8 cellular contexts compared by ENCODE assay signal in genomic region chr2:127324635-127325034, GRCh38. TPM values are rescaled to one million over a fixed set of nuclear protein-coding genes. Genes with fewer than 3 reads are reported as not detected.
DNase-seq lines count a peak whose midpoint lies in the region; ATAC-seq, FAIRE-seq and TF ChIP-seq lines count a peak whose summit lies in the region.

No MANE protein-coding gene starts in this region.

- no peaks in the 10 kb centered on the region for H3K4me1 Mint-ChIP-seq in endothelial cell (ENCODE audit: unreplicated experiment)

- H2AFZ ChIP-seq in OCI-LY7 (ENCODE audit: low read length) (no peak overlapping the region), parathyroid adenoma (no peak overlapping the region)

- DNase-seq in A549 (ENCODE audit: low read depth in 1 of 2, low spot score in 1 of 2) (peak; percentile 25 to 63), OCI-LY7 (ENCODE audit: low spot score) (peak; percentile 55), endothelial cell (ENCODE audit: low spot score) (no peak)

- peaks cover 10% of the 10 kb centered on the region for H3K36me3 Mint-ChIP-seq in endothelial cell (ENCODE audit: low read depth, unreplicated experiment)

- no peak overlapping the region for H3K4me3 Mint-ChIP-seq in endothelial cell (ENCODE audit: unreplicated experiment)

- H3K4me1 ChIP-seq in A549, result peaks cover 12% of the 10 kb centered on the region; the same call in 2 of the 3 replicates
- no peaks in the 10 kb centered on the region for H3K4me1 ChIP-seq in OCI-LY7 (ENCODE audit: insufficient read depth, low read length, poor library complexity, severe bottlenecking)
- no peaks in the 10 kb centered on the region for H3K4me1 ChIP-seq in parathyroid adenoma

- H3K27me3 ChIP-seq in parathyroid adenoma (ENCODE audit: control insufficient read depth, insufficient read depth, low read length), result no peaks in the 10 kb centered on the region

- intact Hi-C loops in OCI-LY7 (cut with micrococcal nuclease; ENCODE audit: unreplicated experiment), result loop anchor here (1.0 to 2.0 kb wide), 2 partner anchors 129 to 154 kb away; no protein-coding TSS in a partner anchor

- H3K79me2 ChIP-seq in OCI-LY7 (ENCODE audit: insufficient read depth, low read depth, low read length), result no peaks in the 10 kb centered on the region
- H3K79me2 ChIP-seq in parathyroid adenoma, result no peaks in the 10 kb centered on the region

- CTCF ChIA-PET in A549 (lab: Yijun Ruan, JAX) (interaction anchor here (0.6 to 2.9 kb wide), 40 partner anchors 9 to 350 kb away, joined by 3 to 40 read pairs (median 4); partner anchors contain the start of genes ERCC3 and LIMS2), OCI-LY7 (lab: Charles Lee; ENCODE audit: unreplicated experiment) (interaction anchor here (0.5 kb wide), 1 partner anchor 978 kb away, joined by 8 read pairs; no protein-coding TSS in a partner anchor)

- TF ChIP-seq CTCF in A549 (IDR thresholded peaks at IDR 0.05) (peak; percentile 83), GM12873 (IDR thresholded peaks at IDR 0.05; ENCODE audit: insufficient read depth, low read depth, low read length, missing control alignments) (peak; percentile 44), OCI-LY7 (conservative IDR thresholded peaks at IDR 0.05; ENCODE audit: low read length) (peak; percentile 95), endothelial cell (IDR thresholded peaks at IDR 0.05; ENCODE audit: unreplicated experiment) (peak; percentile 68), parathyroid adenoma (IDR thresholded peaks at IDR 0.05) (peak; percentile 61)

- ATAC-seq in A549 (peak; percentile 70 to 85; a peak in 4 of 6 replicates), GM18517 (IDR thresholded peaks at IDR 0.05; ENCODE audit: unreplicated experiment) (no peak), GM21447 (IDR thresholded peaks at IDR 0.05; ENCODE audit: unreplicated experiment) (no peak), HG03039 (IDR thresholded peaks at IDR 0.05; ENCODE audit: unreplicated experiment) (no peak)

- peak; percentile 85 to 88 for TF ChIP-seq RAD21 in A549 (conservative IDR thresholded peaks at IDR 0.05 in 1 of 2, IDR thresholded peaks at IDR 0.05 in 1 of 2)

- no peak overlapping the region for H3K4me3 ChIP-seq in A549
- H3K4me3 ChIP-seq in OCI-LY7 (ENCODE audit: low read depth, low read length, poor library complexity, severe bottlenecking), result no peak overlapping the region
- H3K4me3 ChIP-seq in parathyroid adenoma (ENCODE audit: low read depth, low read length), result no peak overlapping the region

- H4K20me1 ChIP-seq in OCI-LY7 (ENCODE audit: insufficient read depth, low read length), result no peaks in the 10 kb centered on the region

- 23% methylated on average over 3 of the region's 3 CpGs for WGBS in A549 (ENCODE audit: missing lambda C conversion rate)

- peaks cover 74% of the 10 kb centered on the region for H3K36me3 ChIP-seq in OCI-LY7 (ENCODE audit: insufficient read depth, low read length)
- H3K36me3 ChIP-seq in parathyroid adenoma (ENCODE audit: control insufficient read depth, insufficient read depth, low read length), result no peaks in the 10 kb centered on the region

- no peaks in the 10 kb centered on the region for H3K9me3 Mint-ChIP-seq in endothelial cell (ENCODE audit: unreplicated experiment)

- H3K27ac ChIP-seq in A549, result no peak overlapping the region
- no peak overlapping the region for H3K27ac ChIP-seq in OCI-LY7 (ENCODE audit: low read depth, low read length, poor library complexity, severe bottlenecking)
- H3K27ac ChIP-seq in parathyroid adenoma, result no peak overlapping the region

- H3K9me2 ChIP-seq in OCI-LY7 (ENCODE audit: insufficient read depth, low read length), result no peaks in the 10 kb centered on the region

- no peak overlapping the region for H3K4me2 ChIP-seq in A549
- H3K4me2 ChIP-seq in OCI-LY7 (ENCODE audit: low read length), result no peak overlapping the region
- H3K4me2 ChIP-seq in parathyroid adenoma (ENCODE audit: low read length), result no peak overlapping the region

- BruUV-seq in OCI-LY7 (replicated peaks; lab: Mats Ljungman, UMichigan), result no TSS peak

- POLR2A ChIA-PET in A549 (lab: Yijun Ruan, JAX), result no interaction called here
- POLR2A ChIA-PET in OCI-LY7 (lab: Charles Lee), result interaction anchor here (0.8 to 1.4 kb wide), 3 partner anchors 31 to 155 kb away, joined by 3 to 8 read pairs (median 5); no protein-coding TSS in a partner anchor

- no peak for TF ChIP-seq POLR2A in A549 (IDR thresholded peaks at IDR 0.05; ENCODE audit: low read length)

- FAIRE-seq in A549 (lab: Jason Lieb, UNC), result no peak

- H3K9me3 ChIP-seq in A549 (peaks cover 18% of the 10 kb centered on the region), OCI-LY7 (ENCODE audit: low read length) (peaks cover 12% of the 10 kb centered on the region; the same call in 1 of the 2 replicates), parathyroid adenoma (ENCODE audit: control insufficient read depth, low read length) (no peaks in the 10 kb centered on the region)

- H3K27me3 Mint-ChIP-seq in endothelial cell (ENCODE audit: unreplicated experiment), result no peaks in the 10 kb centered on the region

- H3K27ac Mint-ChIP-seq in endothelial cell (ENCODE audit: unreplicated experiment), result no peak overlapping the region

- TF ChIP-seq EP300 in A549 (IDR thresholded peaks at IDR 0.05), result no peak

- no peak overlapping the region for H3K9ac ChIP-seq in parathyroid adenoma

TF ChIP-seq in A549, 52 proteins besides CTCF, POLR2A, EP300 and RAD21:
- TF ChIP-seq CEBPB (IDR thresholded peaks at IDR 0.05) (0 out of 4 replicates have a peak, but pooled peaks of 1 of the 2 experiments have one; percentile 39), SMC3 (IDR thresholded peaks at IDR 0.05) (peak; percentile 87), FOSB (CRISPR knock-in tag; IDR thresholded peaks at IDR 0.05) (no peak)

RNA-seq across cellular contexts. Expression of gene ERCC3, which starts 30.7 kb away (rescaled TPM):
- 68.3 and 79.0 TPM in 2 replicates for polyA plus RNA-seq in A549 (2011; rRNA removed)
- 60.0 and 62.2 TPM in 2 replicates for polyA plus RNA-seq in A549 (2012; cell fraction: cytosol; rRNA removed)
- polyA plus RNA-seq in A549 (2012; cell fraction: nucleus; rRNA removed), result 106 and 124 TPM in 2 replicates
- 51.0 to 57.9 TPM (median 55.7 TPM) in 3 replicates for polyA plus RNA-seq in A549 (2017; fragmentation: RNase III; extraction: RNeasy Plus Mini Kit Qiagen cat#74134 plus additional on column Dnase treatment)
- 51.3 and 63.6 TPM in 2 replicates for polyA minus RNA-seq in A549 (2011; rRNA and poly(A)+ RNA removed)
- total RNA-seq in OCI-LY7 (2014; rRNA removed; shearing (Covaris generic)), result 35.1 and 41.9 TPM in 2 replicates
- 58.3 and 58.4 TPM in 2 replicates for total RNA-seq in OCI-LY7 (2022)
- 45.1 TPM for total RNA-seq in endothelial cell (ENCODE audit: unreplicated experiment)

Comparison
In these comparisons a context has a peak if more than half of its experiments do, and no peak if none do; other contexts are left out.
1. ATAC-seq: peak in A549 (2 of 2); none in GM18517 (single experiment), GM21447 (single experiment) and HG03039 (single experiment).
2. CTCF ChIP-seq: peak in every context shown above with its lines; median percentile 95 in OCI-LY7; 83 in A549; 68 in endothelial cell; 61 in parathyroid adenoma; 44 in GM12873.